In genomic region chr1:74824497-74825107, GRCh38 we compare ENCODE assay signal across 20 cellular contexts.
A peak's percentile ranks its signal among the peaks of the same experiment; 100 is the strongest.
DNase-seq lines count a peak whose midpoint lies in the region; ATAC-seq lines count a peak whose summit lies in the region.
"Had no signal": no experiment of that assay in that cellular context is flagged by ENCODE, and none has a peak within 500 bp of the region (broad histone marks: within the 10 kb centered on the region; RNA-seq: fewer than 3 reads in every experiment).

No MANE protein-coding gene starts in this region.

- no peaks in the 10 kb centered on the region for H3K36me3 Mint-ChIP-seq in CD8-positive, alpha-beta memory T cell
- H3K36me3 Mint-ChIP-seq: activated naive CD4-positive, alpha-beta T cell treated with anti-CD3 and anti-CD28 coated beads, Interleukin-2, amount 50 U/mL, for 72 hours; naive B cell had no signal

- ATAC-seq in GM18517 (IDR thresholded peaks at IDR 0.05; ENCODE audit: unreplicated experiment) (peak; percentile 85), GM21360 (IDR thresholded peaks at IDR 0.05; ENCODE audit: unreplicated experiment) (peak; percentile 97), HG02852 (IDR thresholded peaks at IDR 0.05; ENCODE audit: unreplicated experiment) (peak; percentile 90), HG03442 (IDR thresholded peaks at IDR 0.05; ENCODE audit: unreplicated experiment) (peak; percentile 90)
- ATAC-seq: activated naive CD4-positive, alpha-beta T cell treated with anti-CD3 and anti-CD28 coated beads, Interleukin-2, amount 50 U/mL, for 72 hours; left lobe of liver; stimulated activated naive CD8-positive, alpha-beta T cell treated with anti-CD3 and anti-CD28 coated beads, Interleukin-15, amount 100 ng/mL, for 72 hours had no signal

- no peak overlapping the region for H3K27ac Mint-ChIP-seq in CD8-positive, alpha-beta memory T cell
- H3K27ac Mint-ChIP-seq: activated naive CD4-positive, alpha-beta T cell treated with anti-CD3 and anti-CD28 coated beads, Interleukin-2, amount 50 U/mL, for 72 hours; naive B cell; stimulated activated naive CD8-positive, alpha-beta T cell treated with anti-CD3 and anti-CD28 coated beads, Interleukin-15, amount 100 ng/mL, for 72 hours had no signal

- no peak overlapping the region for H3K4me3 ChIP-seq in CD8-positive, alpha-beta memory T cell (ENCODE audit: low read length)
- H3K4me3 ChIP-seq: hepatocyte, SK-N-MC had no signal

- H3K4me3 Mint-ChIP-seq in CD8-positive, alpha-beta memory T cell, result no peak overlapping the region
- H3K4me3 Mint-ChIP-seq: naive B cell; stimulated activated naive CD8-positive, alpha-beta T cell treated with anti-CD3 and anti-CD28 coated beads, Interleukin-15, amount 100 ng/mL, for 72 hours had no signal

- no peaks in the 10 kb centered on the region for H3K27me3 ChIP-seq in CD8-positive, alpha-beta memory T cell (ENCODE audit: insufficient read depth, low read length, poor library complexity, severe bottlenecking)
- H3K27me3 ChIP-seq: hepatocyte had no signal

- H3K9me3 Mint-ChIP-seq in CD8-positive, alpha-beta memory T cell, result no peaks in the 10 kb centered on the region
- H3K9me3 Mint-ChIP-seq: activated naive CD4-positive, alpha-beta T cell treated with anti-CD3 and anti-CD28 coated beads, Interleukin-2, amount 50 U/mL, for 72 hours; stimulated activated naive CD8-positive, alpha-beta T cell treated with anti-CD3 and anti-CD28 coated beads, Interleukin-15, amount 100 ng/mL, for 72 hours had no signal

- no peaks in the 10 kb centered on the region for H3K27me3 Mint-ChIP-seq in CD8-positive, alpha-beta memory T cell
- H3K27me3 Mint-ChIP-seq: naive B cell; stimulated activated naive CD8-positive, alpha-beta T cell treated with anti-CD3 and anti-CD28 coated beads, Interleukin-15, amount 100 ng/mL, for 72 hours had no signal

- POLR2A ChIA-PET in CD8-positive, alpha-beta memory T cell (lab: Charles Lee), result no interaction called here

- no peaks in the 10 kb centered on the region for H3K36me3 ChIP-seq in CD8-positive, alpha-beta memory T cell (ENCODE audit: insufficient read depth, low read length)

- CTCF ChIA-PET in CD8-positive, alpha-beta memory T cell (lab: Charles Lee), result no interaction called here

- no peaks in the 10 kb centered on the region for H3K4me1 ChIP-seq in CD8-positive, alpha-beta memory T cell (ENCODE audit: insufficient read depth, low read length)

- no peaks in the 10 kb centered on the region for H3K4me1 Mint-ChIP-seq in CD8-positive, alpha-beta memory T cell
- H3K4me1 Mint-ChIP-seq: naive B cell; stimulated activated naive CD8-positive, alpha-beta T cell treated with anti-CD3 and anti-CD28 coated beads, Interleukin-15, amount 100 ng/mL, for 72 hours had no signal

- no peak for DNase-seq in CD8-positive, alpha-beta memory T cell
- DNase-seq in hippocampal formation (lab: John Stamatoyannopoulos, UW) (no peak), NCI-H2107 treated with DMSO at 0.1 percent for 48 hours (lab: John Stamatoyannopoulos, UW; ENCODE audit: unreplicated experiment) (no peak), dedifferentiated amniotic fluid mesenchymal stem cell (ENCODE audit: extremely low spot score) (no peak)
- DNase-seq: activated CD8-positive, alpha-beta memory T cell treated with anti-CD3 and anti-CD28 coated beads, Interleukin-2, amount 50 U/mL, for 48 hours; central memory CD4-positive, alpha-beta T cell; DMS153; Kasumi-1; naive B cell; NCI-H1694; stimulated activated CD4-positive, alpha-beta T cell treated with anti-CD3 and anti-CD28 coated beads, Interleukin-4, amount 100 ng/mL, for 4 hours; stimulated activated naive CD8-positive, alpha-beta T cell treated with anti-CD3 and anti-CD28 coated beads, Interleukin-15, amount 100 ng/mL, for 72 hours had no signal

- no peaks in the 10 kb centered on the region for H3K9me3 ChIP-seq in CD8-positive, alpha-beta memory T cell (ENCODE audit: low read length)

- no peak overlapping the region for H3K27ac ChIP-seq in CD8-positive, alpha-beta memory T cell (ENCODE audit: low read depth, low read length)
- H3K27ac ChIP-seq: hepatocyte, SK-N-MC had no signal
